In the genomic region with DNA sequence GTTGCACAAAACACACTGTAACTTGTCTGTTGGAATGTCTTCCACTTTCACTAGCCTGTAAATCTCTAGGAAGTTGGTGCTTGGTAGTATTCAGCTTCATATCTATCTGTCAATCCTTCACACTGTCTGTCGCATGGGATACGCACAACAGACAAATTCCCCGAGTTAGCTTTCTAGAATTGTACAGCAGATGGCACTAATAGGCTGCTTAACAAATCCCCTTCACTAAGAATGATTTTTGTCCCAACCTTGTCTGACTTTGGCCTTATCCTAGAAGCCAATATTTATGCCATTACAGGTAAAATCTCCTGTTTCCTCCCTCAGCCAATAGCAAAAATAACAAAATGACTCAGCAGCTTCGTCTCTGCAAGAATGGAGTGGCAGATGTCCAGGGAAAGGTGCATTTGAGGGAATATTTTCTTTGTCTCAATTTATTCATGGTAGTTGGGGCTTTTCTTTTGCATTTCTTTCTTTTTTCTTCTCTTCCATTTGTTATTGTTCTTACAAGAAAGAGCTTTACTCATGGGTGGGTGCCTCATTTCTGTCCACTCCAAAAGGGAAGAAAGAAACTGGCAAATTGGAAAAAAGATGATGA, we compare ENCODE assay signal across 9 cellular contexts. TPM values are rescaled to one million over a fixed set of nuclear protein-coding genes. Genes with fewer than 3 reads are reported as not detected.
DNase-seq lines count a peak whose midpoint lies in the region; ATAC-seq and TF ChIP-seq lines count a peak whose summit lies in the region.
"Had no signal": no experiment of that assay in that cellular context is flagged by ENCODE, and none has a peak within 500 bp of the region (broad histone marks: within the 10 kb centered on the region; RNA-seq: fewer than 3 reads in every experiment).

No MANE protein-coding gene starts in this region.

- H3K79me2 ChIP-seq in GM23248 (ENCODE audit: insufficient read depth) (peaks cover 72% of the 10 kb centered on the region), PC-9 (ENCODE audit: low read depth) (peaks cover 22% of the 10 kb centered on the region), parathyroid adenoma (no peaks in the 10 kb centered on the region)

- ATAC-seq in HG02884 (IDR thresholded peaks at IDR 0.05; ENCODE audit: unreplicated experiment): no peak

- no TSS peak for BruUV-seq in PC-9 (replicated peaks; lab: Mats Ljungman, UMichigan)

- H3K9me2 ChIP-seq in GM23248 (ENCODE audit: insufficient read depth) (no peaks in the 10 kb centered on the region), PC-9 (ENCODE audit: insufficient read depth) (no peaks in the 10 kb centered on the region)

- H3K4me2 ChIP-seq in GM23248 (ENCODE audit: unreplicated experiment) (no peak overlapping the region), PC-9 (no peak overlapping the region), parathyroid adenoma (ENCODE audit: low read length) (no peak overlapping the region)

- H3F3A ChIP-seq in GM23248 (ENCODE audit: insufficient read depth) (peaks cover 7% of the 10 kb centered on the region; the same call in 1 of the 2 replicates), PC-9 (ENCODE audit: insufficient read depth, low read depth) (0 out of 2 replicates have a peak, but pooled peaks cover 5% of the 10 kb centered on the region)

- H3K4me1 Mint-ChIP-seq in CD4-positive, alpha-beta memory T cell: peaks cover 18 to 43% (median 30%) of the 10 kb centered on the region in 4 donors

- peak overlapping the region in 5 of 7 donors; percentile 2 to 66 (median 8) for H3K27ac Mint-ChIP-seq in CD4-positive, alpha-beta memory T cell

- H4K20me1 ChIP-seq in GM23248 (ENCODE audit: insufficient read depth) (no peaks in the 10 kb centered on the region), PC-9 (ENCODE audit: insufficient read depth) (no peaks in the 10 kb centered on the region)

- H3K4me3 ChIP-seq in CD4-positive, alpha-beta memory T cell (ENCODE audit: low read length in 2 of 2): no peak overlapping the region
- H3K4me3 ChIP-seq in GM23248: no peak overlapping the region
- H3K4me3 ChIP-seq in PC-9: no peak overlapping the region
- H3K4me3 ChIP-seq in epithelial cell of proximal tubule (ENCODE audit: low read depth, low read length): no peak overlapping the region
- no peak overlapping the region for H3K4me3 ChIP-seq in parathyroid adenoma (ENCODE audit: low read depth, low read length)
- no peak overlapping the region for H3K4me3 ChIP-seq in MG63
- H3K4me3 ChIP-seq: SJSA1 had no signal

- WGBS in GM23248 (ENCODE audit: low coverage in 1 of 2, low lambda C conversion rate in 2 of 2, missing lambda C conversion rate in 2 of 2), 2 experiments: 25 to 30% methylated on average over 4 of the region's 4 CpGs

- in situ Hi-C loops in GM23248 (cut with MboI): no loop called here

- H3K36me3 Mint-ChIP-seq in CD4-positive, alpha-beta memory T cell: peaks cover 3 to 15% of the 10 kb centered on the region in 2 donors

- H3K27ac ChIP-seq in CD4-positive, alpha-beta memory T cell (ENCODE audit: low read depth, low read length): no peak overlapping the region
- H3K27ac ChIP-seq in GM23248 (no peak overlapping the region), PC-9 (no peak overlapping the region), parathyroid adenoma (no peak overlapping the region)
- H3K27ac ChIP-seq: SJSA1 had no signal

- CTCF ChIA-PET in CD4-positive, alpha-beta memory T cell (lab: Charles Lee; ENCODE audit: partially characterized antibody): interaction anchor here (0.8 to 6.2 kb wide), 8 partner anchors 41 to 259 kb away, joined by 3 to 88 read pairs (median 6); a partner anchor contains a TSS
- CTCF ChIA-PET in PC-9 (lab: Charles Lee): interaction anchor here (1.3 kb wide), 1 partner anchor 259 kb away, joined by 4 read pairs; no protein-coding TSS in a partner anchor

- no peaks in the 10 kb centered on the region for H3K27me3 ChIP-seq in CD4-positive, alpha-beta memory T cell (ENCODE audit: insufficient read depth, low read length)
- H3K27me3 ChIP-seq in GM23248 (replicated peaks; ENCODE audit: insufficient read depth) (no peaks in the 10 kb centered on the region), PC-9 (ENCODE audit: insufficient read depth, low read depth) (no peaks in the 10 kb centered on the region), parathyroid adenoma (ENCODE audit: control insufficient read depth, insufficient read depth, low read length) (no peaks in the 10 kb centered on the region), MG63 (no peaks in the 10 kb centered on the region)
- H3K27me3 ChIP-seq: SJSA1 had no signal

- peak overlapping the region in 2 of 8 donors; percentile 4 to 60 for H3K4me3 Mint-ChIP-seq in CD4-positive, alpha-beta memory T cell

- no peaks in the 10 kb centered on the region for H3K27me3 Mint-ChIP-seq in CD4-positive, alpha-beta memory T cell

- H3K9ac ChIP-seq in GM23248: no peak overlapping the region
- H3K9ac ChIP-seq in parathyroid adenoma: no peak overlapping the region

- TF ChIP-seq CTCF in PC-9 (conservative IDR thresholded peaks at IDR 0.05): peak; percentile 50
- peak; percentile 76 for TF ChIP-seq CTCF in epithelial cell of proximal tubule (conservative IDR thresholded peaks at IDR 0.05; ENCODE audit: low read depth, low read length)
- peak; percentile 26 for TF ChIP-seq CTCF in parathyroid adenoma (IDR thresholded peaks at IDR 0.05)

- peak in 4 of 5 donors; percentile 10 to 19 (median 14) for DNase-seq in CD4-positive, alpha-beta memory T cell
- DNase-seq in GM23248 (peak; percentile 61), PC-9 (no peak), epithelial cell of proximal tubule (ENCODE audit: low read depth) (peak; percentile 10), MG63 (no peak)
- no peak for DNase-seq in activated CD4-positive, alpha-beta T cell treated with anti-CD3 and anti-CD28 coated beads, Interleukin-2, amount 50 U/mL, for 1 hour

- no peak overlapping the region for H2AFZ ChIP-seq in GM23248
- no peak overlapping the region for H2AFZ ChIP-seq in PC-9
- H2AFZ ChIP-seq in parathyroid adenoma: no peak overlapping the region

- H3K9me3 ChIP-seq in CD4-positive, alpha-beta memory T cell (ENCODE audit: control insufficient read depth in 1 of 2, low read length in 2 of 2): no peaks in the 10 kb centered on the region
- H3K9me3 ChIP-seq in GM23248 (ENCODE audit: low read depth) (no peaks in the 10 kb centered on the region), PC-9 (ENCODE audit: insufficient read depth, low read depth) (no peaks in the 10 kb centered on the region), parathyroid adenoma (ENCODE audit: control insufficient read depth, low read length) (no peaks in the 10 kb centered on the region), MG63 (no peaks in the 10 kb centered on the region)
- H3K9me3 ChIP-seq: SJSA1 had no signal

- POLR2A ChIA-PET in CD4-positive, alpha-beta memory T cell (lab: Charles Lee; ENCODE audit: partially characterized antibody): interaction anchor here (1.1 to 5.4 kb wide), 3 partner anchors 44 to 284 kb away, joined by 3 to 33 read pairs (median 5); a partner anchor contains a TSS
- POLR2A ChIA-PET in PC-9 (lab: Charles Lee; ENCODE audit: unreplicated experiment): interaction anchor here (0.6 kb wide), 1 partner anchor 23 kb away, joined by 9 read pairs; no protein-coding TSS in a partner anchor

- no peaks in the 10 kb centered on the region for H3K9me3 Mint-ChIP-seq in CD4-positive, alpha-beta memory T cell

- H3K36me3 ChIP-seq in CD4-positive, alpha-beta memory T cell (ENCODE audit: insufficient read depth, low read length): no peaks in the 10 kb centered on the region
- H3K36me3 ChIP-seq in GM23248 (ENCODE audit: low read depth) (no peaks in the 10 kb centered on the region; the same call in 1 of the 2 replicates), PC-9 (ENCODE audit: low read depth) (no peaks in the 10 kb centered on the region), parathyroid adenoma (ENCODE audit: control insufficient read depth, insufficient read depth, low read length) (no peaks in the 10 kb centered on the region), MG63 (no peaks in the 10 kb centered on the region)
- H3K36me3 ChIP-seq: SJSA1 had no signal

- intact Hi-C loops in CD4-positive, alpha-beta memory T cell (cut with micrococcal nuclease): no loop called here
- intact Hi-C loops in PC-9 (cut with micrococcal nuclease; ENCODE audit: unreplicated experiment): loop anchor here (2.0 to 5.0 kb wide), 3 partner anchors 46 to 270 kb away; no protein-coding TSS in a partner anchor

- H3K4me1 ChIP-seq in CD4-positive, alpha-beta memory T cell (ENCODE audit: insufficient read depth, low read length): peaks cover 17% of the 10 kb centered on the region
- 0 out of 2 replicates have a peak, but pooled peaks cover 14% of the 10 kb centered on the region for H3K4me1 ChIP-seq in GM23248 (ENCODE audit: insufficient read depth)
- H3K4me1 ChIP-seq in PC-9 (replicated peaks; ENCODE audit: insufficient read depth): peaks cover 4% of the 10 kb centered on the region; the same call in 1 of the 2 replicates
- peaks cover 2% of the 10 kb centered on the region for H3K4me1 ChIP-seq in parathyroid adenoma

RNA-seq across cellular contexts. Expression of a gene that starts 3.1 kb away (rescaled TPM):
- 10 to 100 TPM; 21.0 TPM for total RNA-seq in CD4-positive, alpha-beta memory T cell
- polyA plus RNA-seq in CD4-positive, alpha-beta memory T cell: 10 to 100 TPM; 26.2 to 29.3 TPM
- 7.6 and 12.5 TPM in 2 replicates for total RNA-seq in GM23248 (2014; rRNA removed; shearing (Covaris generic))
- polyA plus RNA-seq in GM23248 (2016; fragmentation: Nextera tagmentation; extraction: Ambion mirVana): 14.3 and 17.6 TPM in 2 replicates
- total RNA-seq in PC-9 (2021) (31.3 and 33.8 TPM in 2 replicates), epithelial cell of proximal tubule (16.3 and 31.1 TPM in 2 replicates)
- 6.6 and 19.3 TPM in 2 replicates for total RNA-seq in MG63 (2014; rRNA removed; shearing (Covaris generic); ENCODE audit: low replicate concordance)

RNA-seq across cellular contexts. Expression of a gene that starts 3.4 kb away (rescaled TPM):
- under 1 TPM; 0.22 to 0.32 TPM for total RNA-seq in CD4-positive, alpha-beta memory T cell
- not detected for polyA plus RNA-seq in CD4-positive, alpha-beta memory T cell
- 1.1 and 1.6 TPM in 2 replicates for total RNA-seq in GM23248 (2014; rRNA removed; shearing (Covaris generic))
- polyA plus RNA-seq in GM23248 (2016; fragmentation: Nextera tagmentation; extraction: Ambion mirVana): 0.95 and 0.99 TPM in 2 replicates
- total RNA-seq in PC-9 (2021): 4.5 and 6.9 TPM in 2 replicates
- 2.2 and 5.2 TPM in 2 replicates for total RNA-seq in epithelial cell of proximal tubule
- total RNA-seq in MG63 (2014; rRNA removed; shearing (Covaris generic); ENCODE audit: low replicate concordance): 1.7 and 1.8 TPM in 2 replicates

RNA-seq across cellular contexts. Expression of a gene that starts 44.2 kb away (rescaled TPM):
- total RNA-seq in CD4-positive, alpha-beta memory T cell: 1 to 10 TPM; 1.3 to 1.4 TPM
- polyA plus RNA-seq in CD4-positive, alpha-beta memory T cell: under 1 TPM; 0.09 to 0.55 TPM
- 0.13 and 1.1 TPM in 2 replicates for total RNA-seq in GM23248 (2014; rRNA removed; shearing (Covaris generic))
- 0.72 and 0.73 TPM in 2 replicates for polyA plus RNA-seq in GM23248 (2016; fragmentation: Nextera tagmentation; extraction: Ambion mirVana)
- 3.0 and 3.1 TPM in 2 replicates for total RNA-seq in PC-9 (2021)
- 2.9 and 6.6 TPM in 2 replicates for total RNA-seq in epithelial cell of proximal tubule
- 0.23 TPM in 1 of 2 replicates, not detected in the other for total RNA-seq in MG63 (2014; rRNA removed; shearing (Covaris generic); ENCODE audit: low replicate concordance)

Comparison
In these comparisons a context has a peak if more than half of its experiments do, and no peak if none do; other contexts are left out.
1. DNase-seq: peak in CD4-positive, alpha-beta memory T cell (4 of 5), GM23248 (single experiment) and epithelial cell of proximal tubule (single experiment); none in PC-9 (0 of 2), MG63 (single experiment) and activated CD4-positive, alpha-beta T cell treated with anti-CD3 and anti-CD28 coated beads, Interleukin-2, amount 50 U/mL, for 1 hour (single experiment).
2. CTCF ChIP-seq: peak in every context shown above with its lines; median percentile 76 in epithelial cell of proximal tubule; 50 in PC-9; 26 in parathyroid adenoma.